8 cellular contexts compared by ENCODE assay signal in the genomic region with DNA sequence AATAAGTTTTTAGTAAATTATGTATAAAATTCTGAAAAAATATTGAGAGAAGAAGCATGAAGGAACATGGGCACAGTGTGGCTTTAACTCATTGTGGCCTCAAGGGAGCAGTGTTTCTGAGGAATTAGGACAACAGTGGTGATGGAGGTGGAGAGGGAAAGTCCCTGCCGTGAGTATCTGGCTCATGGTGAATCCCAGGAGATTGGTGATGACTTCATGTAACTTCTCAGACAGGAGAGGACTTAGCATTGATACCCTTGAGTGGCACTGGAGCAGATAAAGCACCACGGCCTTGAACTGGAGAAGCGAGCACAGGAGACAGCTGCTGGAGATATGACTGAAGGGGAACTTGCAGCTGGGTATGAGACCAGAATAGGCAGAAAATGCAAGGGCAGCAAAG. TPM values are rescaled to one million over a fixed set of nuclear protein-coding genes. Genes with fewer than 3 reads are reported as not detected.
DNase-seq lines count a peak whose midpoint lies in the region; ATAC-seq and TF ChIP-seq lines count a peak whose summit lies in the region.

No MANE protein-coding gene starts in this region.

- H3K79me2 ChIP-seq in smooth muscle cell (ENCODE audit: low read depth) = no peaks in the 10 kb centered on the region

- H3K4me2 ChIP-seq in smooth muscle cell = peak overlapping the region; percentile 31

- H3K4me1 ChIP-seq in smooth muscle cell (ENCODE audit: low read depth) = no peaks in the 10 kb centered on the region

- H2AFZ ChIP-seq in smooth muscle cell (ENCODE audit: low read depth) = peak overlapping the region; percentile 71

- no peaks in the 10 kb centered on the region for H3F3A ChIP-seq in smooth muscle cell (ENCODE audit: low read depth)

- peak; percentile 99 for ATAC-seq in GM18868 (IDR thresholded peaks at IDR 0.05; ENCODE audit: unreplicated experiment)
- ATAC-seq in HG02973 (IDR thresholded peaks at IDR 0.05; ENCODE audit: unreplicated experiment) = peak; percentile 95

- H3K27ac ChIP-seq in smooth muscle cell (ENCODE audit: low read depth) = no peak overlapping the region

- DNase-seq in A172 (ENCODE audit: low spot score) = peak; percentile 74
- DNase-seq in NCI-H460 (ENCODE audit: extremely low read depth, low read depth) = peak; percentile 45
- DNase-seq in dedifferentiated amniotic fluid mesenchymal stem cell (ENCODE audit: extremely low spot score) = peak; percentile 59
- no peak for DNase-seq in smooth muscle cell (lab: John Stamatoyannopoulos, UW; ENCODE audit: unreplicated experiment)
- no peak for DNase-seq in activated CD8-positive, alpha-beta memory T cell treated with anti-CD3 and anti-CD28 coated beads for 24 hours
- no peak for DNase-seq in COLO668 (lab: John Stamatoyannopoulos, UW; ENCODE audit: unreplicated experiment)

- no peak overlapping the region for H3K4me3 ChIP-seq in smooth muscle cell

- no peaks in the 10 kb centered on the region for H4K20me1 ChIP-seq in smooth muscle cell (ENCODE audit: low read depth)

- 12% methylated on average over 3 of the region's 3 CpGs for WGBS in smooth muscle cell (ENCODE audit: low lambda C conversion rate)

- TF ChIP-seq CTCF in smooth muscle cell (IDR thresholded peaks at IDR 0.05; ENCODE audit: borderline replicate concordance, insufficient read depth, poor library complexity, severe bottlenecking) = peak; percentile 54

- H3K27me3 ChIP-seq in smooth muscle cell (ENCODE audit: low read depth) = peaks cover 12% of the 10 kb centered on the region

- no peak overlapping the region for H3K9ac ChIP-seq in smooth muscle cell (ENCODE audit: low read depth)

- H3K36me3 ChIP-seq in smooth muscle cell (ENCODE audit: low read depth) = no peaks in the 10 kb centered on the region

- H3K9me3 ChIP-seq in smooth muscle cell (replicated peaks; ENCODE audit: low read depth) = no peaks in the 10 kb centered on the region

RNA-seq across cellular contexts. Expression of gene LRP1B, which starts 35.0 kb away (rescaled TPM):
- 0.03 TPM in 1 of 2 replicates, not detected in the other for total RNA-seq in A172 (2014; rRNA removed; shearing (Covaris generic))
- 3.3 and 4.0 TPM in 2 replicates for total RNA-seq in NCI-H460 (2014; rRNA removed; shearing (Covaris generic))
- 1.3 and 2.3 TPM in 2 replicates for polyA plus RNA-seq in NCI-H460 (2014; cell fraction: nucleus; rRNA removed)
- 1.1 and 2.9 TPM in 2 replicates for total RNA-seq in smooth muscle cell
- polyA plus RNA-seq in smooth muscle cell = 0.08 and 1.2 TPM in 2 replicates

Comparison
In these comparisons a context has a peak if more than half of its experiments do, and no peak if none do; other contexts are left out.
1. DNase-seq: peak in A172 (single experiment), NCI-H460 (single experiment) and dedifferentiated amniotic fluid mesenchymal stem cell (single experiment); none in smooth muscle cell (single experiment), activated CD8-positive, alpha-beta memory T cell treated with anti-CD3 and anti-CD28 coated beads for 24 hours (single experiment) and COLO668 (single experiment).